10 cellular contexts compared by ENCODE assay signal in genomic region chr18:77113361-77114069, GRCh38. TPM values are rescaled to one million over a fixed set of nuclear protein-coding genes. Genes with fewer than 3 reads are reported as not detected.
DNase-seq lines count a peak whose midpoint lies in the region; ATAC-seq and TF ChIP-seq lines count a peak whose summit lies in the region.
"Had no signal": no experiment of that assay in that cellular context is flagged by ENCODE, and none has a peak within 500 bp of the region (broad histone marks: within the 10 kb centered on the region; RNA-seq: fewer than 3 reads in every experiment).

No MANE protein-coding gene starts in this region.

- no peaks in the 10 kb centered on the region for H3K9me3 Mint-ChIP-seq in activated CD8-positive, alpha-beta memory T cell treated with anti-CD3 and anti-CD28 coated beads, Interleukin-2, amount 10 ng/mL, durations not matched to agents 7 days and 5 days (ENCODE audit: low read depth)
- H3K9me3 Mint-ChIP-seq in chondrocyte (ENCODE audit: low read depth) (no peaks in the 10 kb centered on the region), type B pancreatic cell (no peaks in the 10 kb centered on the region)

- CTCF ChIA-PET in activated CD8-positive, alpha-beta memory T cell treated with anti-CD3 and anti-CD28 coated beads, Interleukin-2, amount 10 ng/mL, durations not matched to agents 7 days and 5 days (lab: Charles Lee), result no interaction called here

- peaks cover 29% of the 10 kb centered on the region for H3K4me1 ChIP-seq in mucosa of descending colon (ENCODE audit: low read depth)

- H3K36me3 Mint-ChIP-seq in activated CD8-positive, alpha-beta memory T cell treated with anti-CD3 and anti-CD28 coated beads, Interleukin-2, amount 10 ng/mL, durations not matched to agents 7 days and 5 days, result peaks cover 46% of the 10 kb centered on the region
- H3K36me3 Mint-ChIP-seq in chondrocyte (ENCODE audit: low read depth) (no peaks in the 10 kb centered on the region), type B pancreatic cell (no peaks in the 10 kb centered on the region)

- H3K4me1 Mint-ChIP-seq in activated CD8-positive, alpha-beta memory T cell treated with anti-CD3 and anti-CD28 coated beads, Interleukin-2, amount 10 ng/mL, durations not matched to agents 7 days and 5 days, result peaks cover 71% of the 10 kb centered on the region
- H3K4me1 Mint-ChIP-seq in chondrocyte (ENCODE audit: low read depth) (peaks cover 56% of the 10 kb centered on the region), type B pancreatic cell (ENCODE audit: unreplicated experiment) (peaks cover 27% of the 10 kb centered on the region)

- intact Hi-C loops in mucosa of descending colon (cut with DNase I, micrococcal nuclease), result no loop called here

- no peaks in the 10 kb centered on the region for H3K9me3 ChIP-seq in mucosa of descending colon
- H3K9me3 ChIP-seq: thoracic aorta had no signal

- no peak for ATAC-seq in activated CD8-positive, alpha-beta memory T cell treated with anti-CD3 and anti-CD28 coated beads, Interleukin-2, amount 10 ng/mL, durations not matched to agents 7 days and 5 days
- ATAC-seq in mucosa of descending colon, result no peak

- no peaks in the 10 kb centered on the region for H3K27me3 Mint-ChIP-seq in activated CD8-positive, alpha-beta memory T cell treated with anti-CD3 and anti-CD28 coated beads, Interleukin-2, amount 10 ng/mL, durations not matched to agents 7 days and 5 days
- H3K27me3 Mint-ChIP-seq in chondrocyte (ENCODE audit: low read depth) (no peaks in the 10 kb centered on the region), type B pancreatic cell (no peaks in the 10 kb centered on the region)
- H3K27me3 Mint-ChIP-seq: activated naive CD8-positive, alpha-beta T cell had no signal

- peak; percentile 53 for DNase-seq in activated CD8-positive, alpha-beta memory T cell treated with anti-CD3 and anti-CD28 coated beads, Interleukin-2, amount 50 U/mL, for 48 hours
- no peak for DNase-seq in activated CD8-positive, alpha-beta memory T cell treated with anti-CD3 and anti-CD28 coated beads, Interleukin-2, amount 10 ng/mL, durations not matched to agents 7 days and 5 days
- DNase-seq in chondrocyte (ENCODE audit: low spot score), result peak; percentile 48
- DNase-seq in mucosa of descending colon, result peak in 2 of 3 donors; percentile 31 to 41
- DNase-seq in type B pancreatic cell (ENCODE audit: extremely low spot score, unreplicated experiment), result no peak
- no peak for DNase-seq in foreskin fibroblast
- DNase-seq in stimulated activated CD4-positive, alpha-beta T cell treated with anti-CD3 and anti-CD28 coated beads, Interleukin-2, amount 100 ng/mL, for 24 hours, result no peak
- DNase-seq in retina, result no peak

- no peak overlapping the region for H3K4me3 ChIP-seq in mucosa of descending colon
- H3K4me3 ChIP-seq in foreskin fibroblast (ENCODE audit: low read depth in 1 of 2, low read length in 2 of 2), result no peak overlapping the region

- H3K27ac Mint-ChIP-seq in activated CD8-positive, alpha-beta memory T cell treated with anti-CD3 and anti-CD28 coated beads, Interleukin-2, amount 10 ng/mL, durations not matched to agents 7 days and 5 days, result no peak overlapping the region
- H3K27ac Mint-ChIP-seq in chondrocyte (ENCODE audit: unreplicated experiment) (peak overlapping the region; percentile 92), type B pancreatic cell (peak overlapping the region; percentile 78)

- TF ChIP-seq CTCF in chondrocyte (IDR thresholded peaks at IDR 0.05) (no peak), mucosa of descending colon (IDR thresholded peaks at IDR 0.05) (no peak), type B pancreatic cell (conservative IDR thresholded peaks at IDR 0.05) (no peak), foreskin fibroblast (IDR thresholded peaks at IDR 0.05; ENCODE audit: low read depth, low read length) (no peak)

- H3K36me3 ChIP-seq in mucosa of descending colon (ENCODE audit: low read depth), result no peaks in the 10 kb centered on the region
- H3K36me3 ChIP-seq: thoracic aorta had no signal

- no peak overlapping the region for H3K4me3 Mint-ChIP-seq in activated CD8-positive, alpha-beta memory T cell treated with anti-CD3 and anti-CD28 coated beads, Interleukin-2, amount 10 ng/mL, durations not matched to agents 7 days and 5 days
- H3K4me3 Mint-ChIP-seq in chondrocyte (ENCODE audit: unreplicated experiment) (no peak overlapping the region), type B pancreatic cell (no peak overlapping the region)

RNA-seq across cellular contexts. Expression of gene MBP, which starts 19.1 kb away (rescaled TPM):
- 100 to 1,000 TPM in 1 of 2 experiments, 10 to 100 TPM in 1; 94.7 to 101 TPM for total RNA-seq in activated CD8-positive, alpha-beta memory T cell treated with anti-CD3 and anti-CD28 coated beads, Interleukin-2, amount 10 ng/mL, durations not matched to agents 7 days and 5 days
- total RNA-seq in chondrocyte, result 8.3 to 15.9 TPM (median 14.0 TPM) in 3 replicates
- 10 to 100 TPM; 37.9 to 48.5 (median 47.4) TPM for total RNA-seq in mucosa of descending colon
- total RNA-seq in type B pancreatic cell (ENCODE audit: low replicate concordance), result 14.5 and 34.0 TPM in 2 replicates

Comparison
In these comparisons a context has a peak if more than half of its experiments do, and no peak if none do; other contexts are left out.
1. DNase-seq: peak in activated CD8-positive, alpha-beta memory T cell treated with anti-CD3 and anti-CD28 coated beads, Interleukin-2, amount 50 U/mL, for 48 hours (single experiment), chondrocyte (single experiment) and mucosa of descending colon (2 of 3); none in activated CD8-positive, alpha-beta memory T cell treated with anti-CD3 and anti-CD28 coated beads, Interleukin-2, amount 10 ng/mL, durations not matched to agents 7 days and 5 days (single experiment), type B pancreatic cell (single experiment), foreskin fibroblast (0 of 2), stimulated activated CD4-positive, alpha-beta T cell treated with anti-CD3 and anti-CD28 coated beads, Interleukin-2, amount 100 ng/mL, for 24 hours (0 of 2) and retina (single experiment).